ENCODE assay signal across 1 cellular context in genomic region chr5:43008369-43009158, GRCh38.
TF ChIP-seq lines count a peak whose summit lies in the region.

No MANE protein-coding gene starts in this region.

TF ChIP-seq in K562, 482 proteins besides CTCF, POLR2A, EP300 and RAD21 (continued from another document and continues in another):
- TF ChIP-seq ZNF518B (CRISPR knock-in tag; IDR thresholded peaks at IDR 0.05) (no peak), HDAC3 (IDR thresholded peaks at IDR 0.05; ENCODE audit: borderline replicate concordance, partially characterized antibody) (peak; percentile 70), HINFP (tag; conservative IDR thresholded peaks at IDR 0.05; ENCODE audit: low read depth) (0 out of 2 replicates have a peak, but pooled peaks have one; percentile 47), ZKSCAN1 (IDR thresholded peaks at IDR 0.05; ENCODE audit: low read depth, low read length) (peak; percentile 70), ZFP1 (CRISPR knock-in tag; IDR thresholded peaks at IDR 0.05) (no peak; the same call in 1 of the 2 replicates), ELF1 (tag; IDR thresholded peaks at IDR 0.05) (peak; percentile 75; the same call in 1 of the 2 replicates), SMARCA4 (IDR thresholded peaks at IDR 0.05) (peak; percentile 20; the same call in 1 of the 2 replicates), ZNF445 (CRISPR knock-in tag; IDR thresholded peaks at IDR 0.05; ENCODE audit: low read depth) (no peak), ARID2 (IDR thresholded peaks at IDR 0.05) (no peak), TARDBP (IDR thresholded peaks at IDR 0.05) (0 out of 2 replicates have a peak, but pooled peaks have one; percentile 69), BCLAF1 (IDR thresholded peaks at IDR 0.05; ENCODE audit: borderline replicate concordance in 1 of 2, control insufficient read depth in 1 of 2, low read depth in 2 of 2, low read length in 1 of 2) (peak in 1 of 2 experiments; percentile 64; a peak in 1 of 4 replicates), HIVEP1 (CRISPR knock-in tag; IDR thresholded peaks at IDR 0.05) (no peak), ZNF263 (CRISPR knock-in tag; IDR thresholded peaks at IDR 0.05; ENCODE audit: borderline replicate concordance) (no peak), CSDE1 (IDR thresholded peaks at IDR 0.05) (no peak; a peak in 1 of 4 replicates), SREBF2 (CRISPR knock-in tag; IDR thresholded peaks at IDR 0.05) (no peak), ARNT (IDR thresholded peaks at IDR 0.05) (peak; percentile 44 to 72; a peak in 2 of 4 replicates), POLR2B (IDR thresholded peaks at IDR 0.05; ENCODE audit: low read depth, partially characterized antibody) (peak; percentile 87), KLF6 (CRISPR knock-in tag; IDR thresholded peaks at IDR 0.05; ENCODE audit: borderline replicate concordance) (no peak), ZFX (CRISPR knock-in tag; IDR thresholded peaks at IDR 0.05) (peak; percentile 41), ZBTB7A (IDR thresholded peaks at IDR 0.05; ENCODE audit: borderline replicate concordance, control insufficient read depth, low read depth, low read length) (no peak), PTRF (tag; IDR thresholded peaks at IDR 0.05) (no peak), TFAM (CRISPR knock-in tag; conservative IDR thresholded peaks at IDR 0.05) (no peak), NR2C1 (IDR thresholded peaks at IDR 0.05) (no peak; the same call in 1 of the 2 replicates), NR2C1 (tag; IDR thresholded peaks at IDR 0.05) (no peak), WHSC1 (IDR thresholded peaks at IDR 0.05; ENCODE audit: low read length) (no peak), PYGO2 (tag; IDR thresholded peaks at IDR 0.05) (no peak), MTA2 (IDR thresholded peaks at IDR 0.05; ENCODE audit: low read depth) (no peak; the same call in 1 of the 2 replicates), YY1 (IDR thresholded peaks at IDR 0.05; ENCODE audit: borderline replicate concordance in 1 of 3, control insufficient read depth in 1 of 3, extremely low read depth in 1 of 3, insufficient read depth in 3 of 3, insufficient read length in 1 of 3, insufficient replicate concordance in 2 of 3, low read depth in 1 of 3, low read length in 2 of 3) (peak in 2 of 3 experiments; percentile 0 to 54), GTF3C2 (IDR thresholded peaks at IDR 0.05; ENCODE audit: borderline replicate concordance, extremely low read depth, insufficient read length) (peak; percentile 95), NR3C1 (CRISPR knock-in tag; IDR thresholded peaks at IDR 0.05) (no peak), RBM34 (IDR thresholded peaks at IDR 0.05; ENCODE audit: borderline replicate concordance, insufficient read depth, low read length) (no peak), ETS1 (conservative IDR thresholded peaks at IDR 0.05; ENCODE audit: control insufficient read depth, low read depth, low read length) (no peak), MYNN (IDR thresholded peaks at IDR 0.05) (no peak; the same call in 1 of the 2 replicates), MYNN (CRISPR knock-in tag; IDR thresholded peaks at IDR 0.05) (no peak), ZNF696 (CRISPR knock-in tag; conservative IDR thresholded peaks at IDR 0.05) (no peak), SP1 (CRISPR knock-in tag; IDR thresholded peaks at IDR 0.05) (peak; percentile 73), TBP (optimal IDR thresholded peaks at IDR 0.05; ENCODE audit: low read depth, low read length) (peak; percentile 95), BRF2 (IDR thresholded peaks at IDR 0.05; ENCODE audit: borderline replicate concordance, insufficient read depth, insufficient read length) (no peak), ZNF830 (CRISPR knock-in tag; IDR thresholded peaks at IDR 0.05) (no peak)
- TF ChIP-seq, protein P1, sequence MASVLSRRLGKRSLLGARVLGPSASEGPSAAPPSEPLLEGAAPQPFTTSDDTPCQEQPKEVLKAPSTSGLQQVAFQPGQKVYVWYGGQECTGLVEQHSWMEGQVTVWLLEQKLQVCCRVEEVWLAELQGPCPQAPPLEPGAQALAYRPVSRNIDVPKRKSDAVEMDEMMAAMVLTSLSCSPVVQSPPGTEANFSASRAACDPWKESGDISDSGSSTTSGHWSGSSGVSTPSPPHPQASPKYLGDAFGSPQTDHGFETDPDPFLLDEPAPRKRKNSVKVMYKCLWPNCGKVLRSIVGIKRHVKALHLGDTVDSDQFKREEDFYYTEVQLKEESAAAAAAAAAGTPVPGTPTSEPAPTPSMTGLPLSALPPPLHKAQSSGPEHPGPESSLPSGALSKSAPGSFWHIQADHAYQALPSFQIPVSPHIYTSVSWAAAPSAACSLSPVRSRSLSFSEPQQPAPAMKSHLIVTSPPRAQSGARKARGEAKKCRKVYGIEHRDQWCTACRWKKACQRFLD (CRISPR knock-in tag; IDR thresholded peaks at IDR 0.05) = peak; percentile 73; the same call in 1 of the 2 replicates
- TF ChIP-seq, protein P2, sequence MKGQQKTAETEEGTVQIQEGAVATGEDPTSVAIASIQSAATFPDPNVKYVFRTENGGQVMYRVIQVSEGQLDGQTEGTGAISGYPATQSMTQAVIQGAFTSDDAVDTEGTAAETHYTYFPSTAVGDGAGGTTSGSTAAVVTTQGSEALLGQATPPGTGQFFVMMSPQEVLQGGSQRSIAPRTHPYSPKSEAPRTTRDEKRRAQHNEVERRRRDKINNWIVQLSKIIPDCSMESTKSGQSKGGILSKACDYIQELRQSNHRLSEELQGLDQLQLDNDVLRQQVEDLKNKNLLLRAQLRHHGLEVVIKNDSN (CRISPR knock-in tag; IDR thresholded peaks at IDR 0.05) = no peak; the same call in 1 of the 2 replicates
- TF ChIP-seq, protein P3, sequence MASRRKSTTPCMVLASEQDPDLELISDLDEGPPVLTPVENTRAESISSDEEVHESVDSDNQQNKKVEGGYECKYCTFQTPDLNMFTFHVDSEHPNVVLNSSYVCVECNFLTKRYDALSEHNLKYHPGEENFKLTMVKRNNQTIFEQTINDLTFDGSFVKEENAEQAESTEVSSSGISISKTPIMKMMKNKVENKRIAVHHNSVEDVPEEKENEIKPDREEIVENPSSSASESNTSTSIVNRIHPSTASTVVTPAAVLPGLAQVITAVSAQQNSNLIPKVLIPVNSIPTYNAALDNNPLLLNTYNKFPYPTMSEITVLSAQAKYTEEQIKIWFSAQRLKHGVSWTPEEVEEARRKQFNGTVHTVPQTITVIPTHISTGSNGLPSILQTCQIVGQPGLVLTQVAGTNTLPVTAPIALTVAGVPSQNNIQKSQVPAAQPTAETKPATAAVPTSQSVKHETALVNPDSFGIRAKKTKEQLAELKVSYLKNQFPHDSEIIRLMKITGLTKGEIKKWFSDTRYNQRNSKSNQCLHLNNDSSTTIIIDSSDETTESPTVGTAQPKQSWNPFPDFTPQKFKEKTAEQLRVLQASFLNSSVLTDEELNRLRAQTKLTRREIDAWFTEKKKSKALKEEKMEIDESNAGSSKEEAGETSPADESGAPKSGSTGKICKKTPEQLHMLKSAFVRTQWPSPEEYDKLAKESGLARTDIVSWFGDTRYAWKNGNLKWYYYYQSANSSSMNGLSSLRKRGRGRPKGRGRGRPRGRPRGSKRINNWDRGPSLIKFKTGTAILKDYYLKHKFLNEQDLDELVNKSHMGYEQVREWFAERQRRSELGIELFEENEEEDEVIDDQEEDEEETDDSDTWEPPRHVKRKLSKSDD (conservative IDR thresholded peaks at IDR 0.05; ENCODE audit: low read length) = no peak
- TF ChIP-seq, protein P4, sequence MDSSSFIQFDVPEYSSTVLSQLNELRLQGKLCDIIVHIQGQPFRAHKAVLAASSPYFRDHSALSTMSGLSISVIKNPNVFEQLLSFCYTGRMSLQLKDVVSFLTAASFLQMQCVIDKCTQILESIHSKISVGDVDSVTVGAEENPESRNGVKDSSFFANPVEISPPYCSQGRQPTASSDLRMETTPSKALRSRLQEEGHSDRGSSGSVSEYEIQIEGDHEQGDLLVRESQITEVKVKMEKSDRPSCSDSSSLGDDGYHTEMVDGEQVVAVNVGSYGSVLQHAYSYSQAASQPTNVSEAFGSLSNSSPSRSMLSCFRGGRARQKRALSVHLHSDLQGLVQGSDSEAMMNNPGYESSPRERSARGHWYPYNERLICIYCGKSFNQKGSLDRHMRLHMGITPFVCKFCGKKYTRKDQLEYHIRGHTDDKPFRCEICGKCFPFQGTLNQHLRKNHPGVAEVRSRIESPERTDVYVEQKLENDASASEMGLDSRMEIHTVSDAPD (CRISPR knock-in tag; IDR thresholded peaks at IDR 0.05) = no peak
